In the genomic region with DNA sequence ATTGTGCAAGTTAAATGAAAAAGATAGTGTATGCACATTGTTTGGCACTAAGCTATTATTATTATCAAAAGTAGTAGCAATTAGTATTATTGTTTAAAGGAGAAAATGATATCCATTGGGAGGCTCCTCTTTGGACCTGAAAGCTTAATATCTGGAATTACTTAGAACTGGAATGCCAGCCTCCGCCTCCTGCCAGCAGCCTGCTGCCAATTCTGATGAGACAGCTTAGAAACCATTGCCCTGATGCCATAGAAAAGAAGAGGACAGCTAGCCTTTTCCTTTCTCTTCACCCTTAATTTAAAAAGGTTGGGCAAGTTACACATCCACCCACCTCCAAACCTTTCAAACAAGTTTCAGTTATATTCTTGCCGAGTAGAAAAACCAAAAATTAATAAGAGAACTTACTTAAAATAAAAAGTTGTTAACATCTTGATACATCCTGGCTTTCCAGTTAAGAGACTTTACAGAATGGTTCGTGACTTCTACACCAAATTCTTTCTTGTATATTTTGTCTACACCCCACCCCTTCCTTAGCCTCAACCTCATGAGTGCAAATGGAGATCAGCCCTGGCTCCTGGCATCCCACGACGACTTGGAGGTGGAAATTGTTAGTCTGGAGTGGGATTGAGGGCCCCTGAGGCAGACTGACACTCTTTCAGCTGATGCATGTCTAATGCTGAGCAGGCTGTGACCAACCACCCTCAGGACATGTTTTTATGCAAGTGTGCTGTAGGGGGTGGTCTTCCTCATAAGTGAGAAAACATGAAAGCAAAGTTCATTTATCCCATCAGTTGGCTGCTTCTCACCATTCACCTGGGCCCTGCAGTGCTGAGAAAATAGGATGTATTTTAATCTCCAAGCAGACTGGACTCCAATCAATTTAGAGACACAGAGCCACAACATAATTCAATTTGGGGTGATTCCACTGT, we compare ENCODE assay signal across 18 cellular contexts.
DNase-seq lines count a peak whose midpoint lies in the region; FAIRE-seq and TF ChIP-seq lines count a peak whose summit lies in the region.
"Had no signal": no experiment of that assay in that cellular context is flagged by ENCODE, and none has a peak within 500 bp of the region (broad histone marks: within the 10 kb centered on the region; RNA-seq: fewer than 3 reads in every experiment).

No MANE protein-coding gene starts in this region.

- H3K9me3 ChIP-seq in Loucy (ENCODE audit: insufficient read depth, low read depth, low read length) (peaks cover 12% of the 10 kb centered on the region; the same call in 1 of the 2 replicates), WERI-Rb-1 (ENCODE audit: severe bottlenecking) (peaks cover 8% of the 10 kb centered on the region), sigmoid colon (no peaks in the 10 kb centered on the region)

- WGBS in sigmoid colon, 2 donors = 78 to 89% methylated on average over 5 of the region's 5 CpGs

- H3K36me3 ChIP-seq in Loucy (ENCODE audit: insufficient read depth, low read length) (peaks cover 18% of the 10 kb centered on the region; the same call in 1 of the 2 replicates), WERI-Rb-1 (no peaks in the 10 kb centered on the region), sigmoid colon (no peaks in the 10 kb centered on the region)

- H3K4me3 ChIP-seq in Loucy (ENCODE audit: low read length, poor library complexity, severe bottlenecking) = peak overlapping the region; percentile 48
- H3K4me3 ChIP-seq in WERI-Rb-1 (ENCODE audit: low read depth, low read length) = no peak overlapping the region
- H3K4me3 ChIP-seq in sigmoid colon = no peak overlapping the region
- H3K4me3 ChIP-seq: GM23338 had no signal

- DNase-seq in AG20443 (ENCODE audit: low spot score) (peak; percentile 40), WERI-Rb-1 (no peak), left kidney (ENCODE audit: low read depth, low spot score) (peak; percentile 16), urothelium cell line (ENCODE audit: low spot score) (no peak), sigmoid colon (no peak), glomerular visceral epithelial cell (ENCODE audit: extremely low spot score) (no peak)
- DNase-seq in stimulated activated CD4-positive, alpha-beta T cell treated with anti-CD3 and anti-CD28 coated beads, Interleukin-12 subunit alpha, Interleukin-12 subunit beta, amount 100 ng/mL, for 4 hours = no peak
- DNase-seq: activated CD4-positive, alpha-beta T cell treated with anti-CD3 and anti-CD28 coated beads for 48 hours; activated CD8-positive, alpha-beta memory T cell treated with anti-CD3 and anti-CD28 coated beads, Interleukin-2, amount 50 U/mL, for 48 hours; activated naive CD4-positive, alpha-beta T cell treated with Interleukin-2 at 50 U/mL for 16 hours; CD8-positive, alpha-beta T cell; DND-41; islet precursor cell; NCI-H1694; stimulated activated naive CD8-positive, alpha-beta T cell treated with anti-CD3 and anti-CD28 coated beads, Interleukin-15, Interleukin-2, amounts not matched to agents 100 U/mL and 50 U/mL, for 24 hours; T-helper 2 cell had no signal

- TF ChIP-seq CTCF in Loucy (conservative IDR thresholded peaks at IDR 0.05; ENCODE audit: low read length) = peak; percentile 64
- TF ChIP-seq CTCF in WERI-Rb-1 (IDR thresholded peaks at IDR 0.05; ENCODE audit: low read depth, low read length) = peak; percentile 49
- TF ChIP-seq CTCF in sigmoid colon (IDR thresholded peaks at IDR 0.05) = no peak

- no peaks in the 10 kb centered on the region for H3K27me3 ChIP-seq in Loucy (ENCODE audit: insufficient read depth, low read length, poor library complexity, severe bottlenecking)
- H3K27me3 ChIP-seq in WERI-Rb-1 (ENCODE audit: insufficient read depth, low read depth, severe bottlenecking) = no peaks in the 10 kb centered on the region
- H3K27me3 ChIP-seq in sigmoid colon = no peaks in the 10 kb centered on the region

- TF ChIP-seq EP300 in sigmoid colon (IDR thresholded peaks at IDR 0.05) = no peak

- FAIRE-seq in urothelium cell line (lab: Jason Lieb, UNC) = no peak

- H3F3A ChIP-seq in Loucy (ENCODE audit: low read depth) = peaks cover 3% of the 10 kb centered on the region; the same call in 1 of the 2 replicates

- H3K4me1 ChIP-seq in Loucy (ENCODE audit: insufficient read depth, low read length, poor library complexity, severe bottlenecking) (peaks cover 62% of the 10 kb centered on the region), sigmoid colon (no peaks in the 10 kb centered on the region)

- H3K4me2 ChIP-seq in Loucy (ENCODE audit: low read depth, low read length, poor library complexity, severe bottlenecking) = peak overlapping the region; percentile 65
- H3K4me2 ChIP-seq: GM23338 had no signal

- H4K20me1 ChIP-seq in Loucy (ENCODE audit: insufficient read depth, low read length, poor library complexity, severe bottlenecking) = no peaks in the 10 kb centered on the region

- H3K27ac ChIP-seq in WERI-Rb-1 (no peak overlapping the region), sigmoid colon (no peak overlapping the region)

- H2AFZ ChIP-seq in Loucy (ENCODE audit: low read length) = no peak overlapping the region
- H2AFZ ChIP-seq: GM23338 had no signal

- TF ChIP-seq POLR2A in sigmoid colon (IDR thresholded peaks at IDR 0.05) = no peak

- H3K79me2 ChIP-seq in Loucy (ENCODE audit: insufficient read depth, low read length) = peaks cover 5% of the 10 kb centered on the region; the same call in 1 of the 2 replicates

- peak overlapping the region; percentile 68 for H3K9ac ChIP-seq in Loucy (ENCODE audit: low read depth, low read length, poor library complexity, severe bottlenecking)

- intact Hi-C loops in sigmoid colon (cut with DNase I) = no loop called here

- H3K9me2 ChIP-seq in Loucy (replicated peaks; ENCODE audit: low read depth, low read length) = no peaks in the 10 kb centered on the region

Comparison
In these comparisons a context has a peak if more than half of its experiments do, and no peak if none do; other contexts are left out.
1. DNase-seq: peak in AG20443 (single experiment) and left kidney (single experiment); none in WERI-Rb-1 (single experiment), stimulated activated CD4-positive, alpha-beta T cell treated with anti-CD3 and anti-CD28 coated beads, Interleukin-12 subunit alpha, Interleukin-12 subunit beta, amount 100 ng/mL, for 4 hours (single experiment), urothelium cell line (single experiment), sigmoid colon (single experiment) and glomerular visceral epithelial cell (single experiment).
2. CTCF ChIP-seq: peak in Loucy (single experiment) and WERI-Rb-1 (single experiment); none in sigmoid colon (0 of 4).